23 cellular contexts compared by ENCODE assay signal in the genomic region with DNA sequence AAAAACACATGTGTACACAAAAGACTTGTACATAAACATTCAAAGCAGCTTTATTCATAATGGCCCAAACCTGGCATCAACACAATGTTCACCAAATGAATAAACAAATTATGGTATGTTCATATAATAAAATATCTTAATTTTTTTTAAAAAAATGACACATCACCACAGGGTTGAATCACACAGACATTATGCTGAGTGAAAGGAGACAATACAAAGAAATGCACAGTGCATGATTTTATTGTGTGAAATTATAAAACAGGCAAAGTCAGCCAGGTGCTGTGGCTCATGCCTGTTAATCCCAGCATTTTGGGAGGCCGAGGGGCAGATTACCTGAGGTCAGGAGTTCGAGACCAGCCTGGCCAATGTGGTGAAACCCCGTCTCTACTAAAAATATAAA.
DNase-seq lines count a peak whose midpoint lies in the region; ATAC-seq and TF ChIP-seq lines count a peak whose summit lies in the region.
"Had no signal": no experiment of that assay in that cellular context is flagged by ENCODE, and none has a peak within 500 bp of the region (broad histone marks: within the 10 kb centered on the region; RNA-seq: fewer than 3 reads in every experiment).

No MANE protein-coding gene starts in this region.

- CTCF ChIA-PET in mammary epithelial cell (lab: Charles Lee; ENCODE audit: low non-redundant PET) (no interaction called here), MCF 10A (lab: Yijun Ruan, JAX) (no interaction called here)

- in situ Hi-C loops in mammary epithelial cell (cut with MboI; ENCODE audit: low sequenced_read_pairs in 2 of 2), result no loop called here

- H3K27me3 Mint-ChIP-seq in MCF 10A (ENCODE audit: insufficient read depth, unreplicated experiment), result no peaks in the 10 kb centered on the region
- H3K27me3 Mint-ChIP-seq: CD4-positive, alpha-beta T cell had no signal

- H2AFZ ChIP-seq in mammary epithelial cell (ENCODE audit: low read depth, low read length), result no peak overlapping the region
- H2AFZ ChIP-seq: GM23248 had no signal

- no peaks in the 10 kb centered on the region for H3K27me3 ChIP-seq in mammary epithelial cell (ENCODE audit: insufficient read depth, low read length)
- H3K27me3 ChIP-seq: BE2C; BLaER1 treated with 17β-estradiol and CSF1 and Interleukin-3, amounts not matched to agents 10 nM and 100 nM had no signal

- H3K36me3 ChIP-seq in mammary epithelial cell (ENCODE audit: insufficient read depth, low read length), result no peaks in the 10 kb centered on the region
- H3K36me3 ChIP-seq: BE2C; BLaER1 treated with 17β-estradiol and CSF1 and Interleukin-3, amounts not matched to agents 10 nM and 100 nM had no signal

- no peak for TF ChIP-seq POLR2A in GM18505 (IDR thresholded peaks at IDR 0.05; ENCODE audit: borderline replicate concordance, extremely low read depth, insufficient read depth, insufficient read length)

- H3K4me2 ChIP-seq in mammary epithelial cell (ENCODE audit: insufficient read depth, low read depth, low read length), result no peak overlapping the region
- H3K4me2 ChIP-seq: A549; BLaER1 treated with 17β-estradiol and CSF1 and Interleukin-3, amounts not matched to agents 10 nM and 100 nM had no signal

- H3K27ac ChIP-seq in mammary epithelial cell (ENCODE audit: insufficient read depth, low read depth, low read length) (no peak overlapping the region), VCaP (peak overlapping the region; percentile 7; the same call in 1 of the 2 replicates)
- H3K27ac ChIP-seq: A549; BLaER1 treated with 17β-estradiol and CSF1 and Interleukin-3, amounts not matched to agents 10 nM and 100 nM; GM23248 had no signal

- H3K4me3 ChIP-seq in mammary epithelial cell (replicated peaks in 1 of 3; ENCODE audit: insufficient read depth in 1 of 3, low read depth in 2 of 3, low read length in 3 of 3), result no peak overlapping the region
- H3K4me3 ChIP-seq: A549; BLaER1 treated with 17β-estradiol and CSF1 and Interleukin-3, amounts not matched to agents 10 nM and 100 nM; GM23248 had no signal

- BruUV-seq in mammary epithelial cell (replicated peaks; lab: Mats Ljungman, UMichigan) (no TSS peak), MCF 10A (replicated peaks; lab: Mats Ljungman, UMichigan) (no TSS peak)

- DNase-seq in mammary epithelial cell, result peak; percentile 24
- no peak for DNase-seq in MCF 10A (ENCODE audit: unreplicated experiment)
- peak; percentile 78 for DNase-seq in NCI-H526 treated with DMSO at 0.1 percent for 48 hours (lab: John Stamatoyannopoulos, UW)
- DNase-seq in NCI-H748 (lab: John Stamatoyannopoulos, UW; ENCODE audit: unreplicated experiment), result no peak
- DNase-seq: 8988T; ACHN; AML-193; BE2C; CD4-positive, alpha-beta T cell; CD8-positive, alpha-beta memory T cell; DMS 273 treated with DMSO at 0.1 percent for 48 hours; DMS79; EL; GDM1; GM23248; H7; HCEC 1CT had no signal

- no peaks in the 10 kb centered on the region for H3K9me3 ChIP-seq in mammary epithelial cell (replicated peaks; ENCODE audit: insufficient read depth, low read length)
- H3K9me3 ChIP-seq: A549, BE2C had no signal

- POLR2A ChIA-PET in MCF 10A (lab: Yijun Ruan, JAX), result no interaction called here

- dilution Hi-C loops in mammary epithelial cell (cut with HindIII; ENCODE audit: low sequenced_read_pairs), result no loop called here

- no peaks in the 10 kb centered on the region for H3K79me2 ChIP-seq in mammary epithelial cell (ENCODE audit: insufficient read depth, low read length)

- intact Hi-C loops in mammary epithelial cell (cut with micrococcal nuclease) (no loop called here), MCF 10A (cut with micrococcal nuclease) (no loop called here)

- TF ChIP-seq CTCF in mammary epithelial cell (conservative IDR thresholded peaks at IDR 0.05 in 1 of 2, IDR thresholded peaks at IDR 0.05 in 1 of 2; ENCODE audit: extremely low read depth in 1 of 2, insufficient read depth in 1 of 2, low read depth in 1 of 2, low read length in 2 of 2), result no peak
- TF ChIP-seq CTCF in MCF 10A (IDR thresholded peaks at IDR 0.05; ENCODE audit: unreplicated experiment), result no peak
- TF ChIP-seq CTCF in VCaP (conservative IDR thresholded peaks at IDR 0.05), result no peak

- H3K9ac ChIP-seq in mammary epithelial cell (ENCODE audit: insufficient read depth, low read length), result no peak overlapping the region
- H3K9ac ChIP-seq: BLaER1 treated with 17β-estradiol and CSF1 and Interleukin-3, amounts not matched to agents 10 nM and 100 nM; GM23248 had no signal

- H3K4me3 Mint-ChIP-seq in MCF 10A (ENCODE audit: unreplicated experiment), result no peak overlapping the region
- H3K4me3 Mint-ChIP-seq: CD14-positive monocyte; CD4-positive, alpha-beta T cell; CD8-positive, alpha-beta memory T cell had no signal

- WGBS in mammary epithelial cell (ENCODE audit: low coverage, missing lambda C conversion rate), result 87% methylated on average over 3 of the region's 3 CpGs

- no peaks in the 10 kb centered on the region for H4K20me1 ChIP-seq in mammary epithelial cell (ENCODE audit: insufficient read depth, low read length)
- H4K20me1 ChIP-seq: BLaER1 treated with 17β-estradiol and CSF1 and Interleukin-3, amounts not matched to agents 10 nM and 100 nM had no signal

- H3K4me1 ChIP-seq in mammary epithelial cell (ENCODE audit: insufficient read depth, low read length), result peaks cover 7% of the 10 kb centered on the region

- no peaks in the 10 kb centered on the region for H3K9me3 Mint-ChIP-seq in MCF 10A (ENCODE audit: unreplicated experiment)

- no peak for ATAC-seq in GM18505 (IDR thresholded peaks at IDR 0.05; ENCODE audit: unreplicated experiment)
- ATAC-seq in GM21529 (IDR thresholded peaks at IDR 0.05; ENCODE audit: unreplicated experiment), result no peak
- ATAC-seq: A549 had no signal

- H3K4me1 Mint-ChIP-seq in MCF 10A (ENCODE audit: insufficient read depth, unreplicated experiment), result no peaks in the 10 kb centered on the region
- H3K4me1 Mint-ChIP-seq: CD8-positive, alpha-beta memory T cell had no signal

- no peak overlapping the region for H3K27ac Mint-ChIP-seq in MCF 10A (ENCODE audit: low read depth, unreplicated experiment)
- H3K27ac Mint-ChIP-seq: CD14-positive monocyte; CD4-positive, alpha-beta T cell; CD8-positive, alpha-beta memory T cell had no signal

- no peaks in the 10 kb centered on the region for H3K36me3 Mint-ChIP-seq in MCF 10A (ENCODE audit: insufficient read depth, unreplicated experiment)
- H3K36me3 Mint-ChIP-seq: CD14-positive monocyte; CD8-positive, alpha-beta memory T cell had no signal

Comparison
In these comparisons a context has a peak if more than half of its experiments do, and no peak if none do; other contexts are left out.
1. DNase-seq: peak in mammary epithelial cell (single experiment) and NCI-H526 treated with DMSO at 0.1 percent for 48 hours (single experiment); none in MCF 10A (single experiment) and NCI-H748 (single experiment).